12 cellular contexts compared by ENCODE assay signal in the genomic region with DNA sequence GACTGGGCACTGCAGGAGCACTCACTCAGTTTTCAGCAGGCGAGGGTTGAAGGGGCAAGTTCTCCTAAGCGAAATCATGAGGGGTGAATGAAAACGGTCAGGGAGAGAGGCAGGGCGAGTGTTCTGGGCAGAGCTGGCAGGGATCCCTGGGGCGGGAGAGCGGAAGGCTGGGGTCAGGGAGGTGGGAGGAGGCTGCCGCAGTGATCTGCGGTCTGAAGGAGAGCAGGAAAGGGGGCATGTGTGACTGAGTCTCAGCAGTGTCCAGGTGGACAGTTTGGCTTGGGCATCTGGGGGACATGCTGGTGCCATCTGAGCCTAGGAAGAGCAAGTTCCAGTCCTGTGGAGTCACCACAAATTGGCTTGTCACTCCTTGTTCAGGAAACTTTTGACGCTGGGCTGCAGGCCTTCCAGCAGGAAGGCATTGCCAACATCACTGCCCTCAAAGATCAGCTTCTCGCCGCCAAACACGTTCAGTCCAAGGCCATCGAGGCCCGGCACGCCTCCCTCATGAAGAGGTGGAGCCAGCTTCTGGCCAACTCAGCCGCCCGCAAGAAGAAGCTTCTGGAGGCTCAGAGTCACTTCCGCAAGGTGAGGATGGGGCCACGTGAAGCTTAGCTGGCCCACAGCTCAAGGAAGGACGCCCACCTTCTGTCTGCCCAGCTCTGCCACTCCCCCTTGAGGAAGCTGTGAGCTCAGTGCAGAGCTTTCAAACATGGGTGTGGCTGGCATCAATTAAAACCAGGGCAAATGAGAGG. TPM values are rescaled to one million over a fixed set of nuclear protein-coding genes. Genes with fewer than 3 reads are reported as not detected.
DNase-seq lines count a peak whose midpoint lies in the region; ATAC-seq, FAIRE-seq and TF ChIP-seq lines count a peak whose summit lies in the region.
"Had no signal": no experiment of that assay in that cellular context is flagged by ENCODE, and none has a peak within 500 bp of the region (broad histone marks: within the 10 kb centered on the region; RNA-seq: fewer than 3 reads in every experiment).

No MANE protein-coding gene starts in this region.

- DNase-seq in CD8-positive, alpha-beta T cell = no peak
- peak in 5 of 6 donors; percentile 56 to 84 (median 67) for DNase-seq in pancreas
- DNase-seq in NCI-H1930 (lab: John Stamatoyannopoulos, UW) = no peak
- DNase-seq in ascending aorta (ENCODE audit: low spot score in 2 of 2) = no peak
- DNase-seq in stimulated activated CD4-positive, alpha-beta T cell treated with anti-CD3 and anti-CD28 coated beads, Interleukin-4, amount 100 ng/mL, for 4 hours = no peak
- DNase-seq: effector memory CD4-positive, alpha-beta T cell; gastrocnemius medialis had no signal

- intact Hi-C loops in CD8-positive, alpha-beta T cell (cut with DNase I, micrococcal nuclease) = no loop called here
- intact Hi-C loops in pancreas (cut with DNase I) = no loop called here
- intact Hi-C loops in ascending aorta (cut with DNase I) = no loop called here

- H3K4me1 ChIP-seq in CD8-positive, alpha-beta T cell (ENCODE audit: insufficient read depth, low read length) = no peaks in the 10 kb centered on the region
- H3K4me1 ChIP-seq in HEK293 (ENCODE audit: control insufficient read depth, insufficient read depth, low read length) (no peaks in the 10 kb centered on the region), pancreas (peaks cover 0 to 7% (median 0%) of the 10 kb centered on the region in 3 donors), ascending aorta (peaks cover 4 to 12% of the 10 kb centered on the region in 2 donors)
- H3K4me1 ChIP-seq: BLaER1 had no signal

- no peak overlapping the region for H3K27ac ChIP-seq in CD8-positive, alpha-beta T cell (ENCODE audit: low read depth, low read length)
- no peak overlapping the region for H3K27ac ChIP-seq in HEK293 (ENCODE audit: extremely low read depth, low read depth, low read length)
- H3K27ac ChIP-seq in cingulate gyrus (ENCODE audit: low read depth, low read length) = peak overlapping the region; percentile 44
- H3K27ac ChIP-seq in pancreas = peak overlapping the region in 2 of 4 donors; percentile 21 to 44
- H3K27ac ChIP-seq in ascending aorta = no peak overlapping the region
- H3K27ac ChIP-seq: BLaER1, gastrocnemius medialis had no signal

- no peak for TF ChIP-seq CTCF in CD8-positive, alpha-beta T cell (IDR thresholded peaks at IDR 0.05)
- TF ChIP-seq CTCF in HEK293 (tag by site-specific recombination; IDR thresholded peaks at IDR 0.05) (no peak), pancreas (IDR thresholded peaks at IDR 0.05) (no peak), ascending aorta (IDR thresholded peaks at IDR 0.05) (no peak)

- no peak for ATAC-seq in CD8-positive, alpha-beta T cell
- ATAC-seq in pancreas = peak; percentile 52 to 84 (median 78)
- ATAC-seq: gastrocnemius medialis had no signal

- no peak for FAIRE-seq in pancreas (lab: Jason Lieb, UNC)
- FAIRE-seq: GM12892, GM19239 had no signal

- H3K27ac Mint-ChIP-seq in CD8-positive, alpha-beta T cell = peak overlapping the region; percentile 70

- no peak overlapping the region for H3K4me3 ChIP-seq in CD8-positive, alpha-beta T cell (ENCODE audit: low read depth, low read length)
- H3K4me3 ChIP-seq in HEK293 (ENCODE audit: low read depth, low read length) (no peak overlapping the region), pancreas (no peak overlapping the region), ascending aorta (no peak overlapping the region)
- H3K4me3 ChIP-seq: BLaER1, gastrocnemius medialis had no signal

- H3K27me3 ChIP-seq in CD8-positive, alpha-beta T cell (ENCODE audit: insufficient read depth, low read length) = no peaks in the 10 kb centered on the region
- H3K27me3 ChIP-seq in pancreas = no peaks in the 10 kb centered on the region
- H3K27me3 ChIP-seq in ascending aorta = no peaks in the 10 kb centered on the region
- H3K27me3 ChIP-seq: BLaER1, gastrocnemius medialis had no signal

- H3K9me3 ChIP-seq in CD8-positive, alpha-beta T cell (ENCODE audit: low read length) = no peaks in the 10 kb centered on the region
- H3K9me3 ChIP-seq in HEK293 (ENCODE audit: control insufficient read depth, insufficient read depth, low read depth, low read length) (no peaks in the 10 kb centered on the region), pancreas (no peaks in the 10 kb centered on the region), ascending aorta (no peaks in the 10 kb centered on the region)
- H3K9me3 ChIP-seq: BLaER1, gastrocnemius medialis had no signal

- peaks cover 85% of the 10 kb centered on the region for H3K36me3 Mint-ChIP-seq in CD8-positive, alpha-beta T cell

- H3K4me1 Mint-ChIP-seq in CD8-positive, alpha-beta T cell (ENCODE audit: low read depth) = no peaks in the 10 kb centered on the region

- 53 to 57% methylated on average over 20 of the region's 20 CpGs for WGBS in pancreas, 2 donors

- H3K27me3 Mint-ChIP-seq in CD8-positive, alpha-beta T cell (ENCODE audit: low read depth) = no peaks in the 10 kb centered on the region

- H3K36me3 ChIP-seq in CD8-positive, alpha-beta T cell (ENCODE audit: insufficient read depth, low read length) = peaks cover 72% of the 10 kb centered on the region
- peaks cover 7 to 87% of the 10 kb centered on the region in 2 experiments; a peak in 2 of 3 replicates for H3K36me3 ChIP-seq in HEK293 (ENCODE audit: control insufficient read depth in 2 of 2, insufficient read depth in 1 of 2, low read length in 2 of 2)
- H3K36me3 ChIP-seq in pancreas = peaks cover 0 to 58% (median 25%) of the 10 kb centered on the region in 3 donors
- H3K36me3 ChIP-seq in ascending aorta = peaks cover 77 to 99% of the 10 kb centered on the region in 2 donors

- H3K9me3 Mint-ChIP-seq in CD8-positive, alpha-beta T cell = no peaks in the 10 kb centered on the region

- POLR2A ChIA-PET in CD8-positive, alpha-beta T cell (lab: Charles Lee) = no interaction called here
- POLR2A ChIA-PET in HEK293 (lab: Yijun Ruan, JAX) = interaction anchor here (1.6 kb wide), 1 partner anchor 10 kb away, joined by 5 read pairs; no protein-coding TSS in a partner anchor

- H3K4me3 Mint-ChIP-seq in CD8-positive, alpha-beta T cell = no peak overlapping the region

- CTCF ChIA-PET in CD8-positive, alpha-beta T cell (lab: Charles Lee) = interaction anchor here (0.8 to 1.7 kb wide), 3 partner anchors 18 to 263 kb away, joined by 3 to 4 read pairs (median 4); no protein-coding TSS in a partner anchor
- CTCF ChIA-PET in HEK293 (lab: Yijun Ruan, JAX) = interaction anchor here (0.7 to 4.2 kb wide), 2 partner anchors 9 to 263 kb away, joined by 4 to 20 read pairs; no protein-coding TSS in a partner anchor

TF ChIP-seq in HEK293, 187 proteins besides CTCF, POLR2A, EP300 and RAD21:
- TF ChIP-seq SP3 (tag by site-specific recombination; IDR thresholded peaks at IDR 0.05) (no peak), KLF1 (tag by site-specific recombination; IDR thresholded peaks at IDR 0.05) (peak; percentile 36; the same call in 1 of the 2 replicates), KLF9 (tag by site-specific recombination; IDR thresholded peaks at IDR 0.05; ENCODE audit: low read depth) (peak; percentile 41; the same call in 1 of the 2 replicates)

RNA-seq across cellular contexts. Expression of gene DYNC2I2, which starts 31.1 kb away (rescaled TPM):
- total RNA-seq in CD8-positive, alpha-beta T cell = 1 to 10 TPM; 3.7 to 3.9 TPM
- total RNA-seq in pancreas = 10 to 100 TPM; 19.5 to 29.3 (median 21.1) TPM
- 10 to 100 TPM; 75.2 to 90.3 TPM for polyA plus RNA-seq in pancreas
- 49.9 TPM for total RNA-seq in ascending aorta

Comparison
In these comparisons a context has a peak if more than half of its experiments do, and no peak if none do; other contexts are left out.
1. DNase-seq: peak in pancreas (5 of 6); none in CD8-positive, alpha-beta T cell (0 of 7), NCI-H1930 (0 of 2), ascending aorta (0 of 2) and stimulated activated CD4-positive, alpha-beta T cell treated with anti-CD3 and anti-CD28 coated beads, Interleukin-4, amount 100 ng/mL, for 4 hours (0 of 2).
2. RNA of gene DYNC2I2, which starts 31.1 kb away (total RNA-seq): 49.9 TPM in ascending aorta (single experiment) and 19.5 to 29.3 TPM in pancreas; 3.7 to 3.9 TPM in CD8-positive, alpha-beta T cell; every median in the first group is over 4 times any median in the second.